Comparison of ENCODE assay signal across 1 cellular context in the genomic region with DNA sequence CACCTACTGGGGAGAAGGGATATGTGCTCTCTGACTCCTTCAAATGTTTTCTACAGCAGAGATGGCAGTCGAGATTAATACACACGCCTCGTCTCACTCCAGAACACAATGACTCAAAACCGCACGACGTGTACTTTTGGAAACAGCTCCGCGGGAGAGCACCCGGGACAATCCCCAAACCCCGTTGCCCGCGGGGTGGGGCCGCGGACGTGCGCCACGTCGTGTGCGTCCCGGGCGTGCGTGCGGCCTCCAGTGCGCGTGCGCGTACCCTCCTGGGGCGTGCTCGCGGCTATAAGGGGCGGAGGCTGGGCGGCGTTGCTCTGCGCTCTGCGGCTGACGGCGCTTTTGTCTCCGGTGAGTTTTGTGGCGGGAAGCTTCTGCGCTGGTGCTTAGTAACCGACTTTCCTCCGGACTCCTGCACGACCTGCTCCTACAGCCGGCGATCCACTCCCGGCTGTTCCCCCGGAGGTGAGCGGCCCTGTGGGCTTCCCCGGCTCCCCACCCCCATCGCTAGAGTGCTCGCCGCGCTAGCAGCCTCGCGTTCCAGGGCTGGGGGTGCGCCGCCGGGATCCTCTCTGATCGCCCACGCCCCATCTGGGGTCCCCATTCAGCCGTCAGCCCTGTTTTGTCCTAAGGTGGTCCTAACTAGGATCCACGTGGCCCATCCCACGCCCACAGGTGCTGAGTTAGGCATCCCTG.
TF ChIP-seq lines count a peak whose summit lies in the region.

A gene with protein sequence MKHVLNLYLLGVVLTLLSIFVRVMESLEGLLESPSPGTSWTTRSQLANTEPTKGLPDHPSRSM (plus strand): TSS at position 323 of the 699 bp plus-strand sequence. CDS start 1,391 bp downstream, outside the sequence.

TF ChIP-seq in HEK293, 187 proteins besides CTCF, POLR2A, EP300 and RAD21 (continued from another document and continues in another):
- TF ChIP-seq, protein P1, sequence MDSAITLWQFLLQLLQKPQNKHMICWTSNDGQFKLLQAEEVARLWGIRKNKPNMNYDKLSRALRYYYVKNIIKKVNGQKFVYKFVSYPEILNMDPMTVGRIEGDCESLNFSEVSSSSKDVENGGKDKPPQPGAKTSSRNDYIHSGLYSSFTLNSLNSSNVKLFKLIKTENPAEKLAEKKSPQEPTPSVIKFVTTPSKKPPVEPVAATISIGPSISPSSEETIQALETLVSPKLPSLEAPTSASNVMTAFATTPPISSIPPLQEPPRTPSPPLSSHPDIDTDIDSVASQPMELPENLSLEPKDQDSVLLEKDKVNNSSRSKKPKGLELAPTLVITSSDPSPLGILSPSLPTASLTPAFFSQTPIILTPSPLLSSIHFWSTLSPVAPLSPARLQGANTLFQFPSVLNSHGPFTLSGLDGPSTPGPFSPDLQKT (IDR thresholded peaks at IDR 0.05; ENCODE audit: borderline replicate concordance, low read depth, low read length): no peak
- TF ChIP-seq ZFP37 (tag by site-specific recombination; IDR thresholded peaks at IDR 0.05) (0 out of 2 replicates have a peak, but pooled peaks have one; percentile 53), MYNN (tag by site-specific recombination; IDR thresholded peaks at IDR 0.05; ENCODE audit: borderline replicate concordance) (0 out of 2 replicates have a peak, but pooled peaks have one; percentile 30), ZNF624 (tag by site-specific recombination; IDR thresholded peaks at IDR 0.05) (no peak), ZNF585B (tag by site-specific recombination; IDR thresholded peaks at IDR 0.05) (no peak), ZNF660 (tag by site-specific recombination; IDR thresholded peaks at IDR 0.05) (0 out of 2 replicates have a peak, but pooled peaks have one; percentile 50), MZF1 (tag by site-specific recombination; IDR thresholded peaks at IDR 0.05; ENCODE audit: borderline replicate concordance) (peak; percentile 91), ZNF239 (tag by site-specific recombination; IDR thresholded peaks at IDR 0.05) (no peak), ZNF341 (tag by site-specific recombination; IDR thresholded peaks at IDR 0.05; ENCODE audit: low read depth) (peak; percentile 74), ZNF776 (tag by site-specific recombination; IDR thresholded peaks at IDR 0.05; ENCODE audit: borderline replicate concordance) (peak; percentile 44; the same call in 1 of the 2 replicates), ZNF791 (tag by site-specific recombination; IDR thresholded peaks at IDR 0.05) (no peak), ZNF175 (tag by site-specific recombination; IDR thresholded peaks at IDR 0.05) (no peak), ZNF529 (tag by site-specific recombination; IDR thresholded peaks at IDR 0.05; ENCODE audit: insufficient replicate concordance) (no peak), SCRT1 (tag by site-specific recombination; IDR thresholded peaks at IDR 0.05; ENCODE audit: borderline replicate concordance) (no peak), ZNF416 (tag by site-specific recombination; IDR thresholded peaks at IDR 0.05) (no peak), ZNF626 (tag by site-specific recombination; IDR thresholded peaks at IDR 0.05) (no peak), KLF9 (tag by site-specific recombination; IDR thresholded peaks at IDR 0.05; ENCODE audit: low read depth) (peak; percentile 84), ZNF555 (tag by site-specific recombination; conservative IDR thresholded peaks at IDR 0.05) (no peak), GLI2 (tag by site-specific recombination; IDR thresholded peaks at IDR 0.05; ENCODE audit: borderline replicate concordance, low read depth) (no peak), KLF8 (tag by site-specific recombination; IDR thresholded peaks at IDR 0.05) (peak; percentile 94), ZFHX2 (tag by site-specific recombination; conservative IDR thresholded peaks at IDR 0.05) (peak; percentile 76), HOXA7 (CRISPR knock-in tag; IDR thresholded peaks at IDR 0.05; ENCODE audit: borderline replicate concordance) (no peak), ZFP69B (tag by site-specific recombination; IDR thresholded peaks at IDR 0.05) (peak; percentile 47), ZNF433 (tag by site-specific recombination; IDR thresholded peaks at IDR 0.05; ENCODE audit: low read depth) (no peak), ZNF48 (tag by site-specific recombination; IDR thresholded peaks at IDR 0.05) (no peak), ZNF248 (tag by site-specific recombination; IDR thresholded peaks at IDR 0.05) (no peak), ZSCAN16 (tag by site-specific recombination; IDR thresholded peaks at IDR 0.05) (no peak), ZNF792 (tag by site-specific recombination; IDR thresholded peaks at IDR 0.05) (no peak), ZNF10 (tag by site-specific recombination; IDR thresholded peaks at IDR 0.05) (no peak), ZNF701 (tag by site-specific recombination; IDR thresholded peaks at IDR 0.05) (no peak), ZNF768 (tag by site-specific recombination; IDR thresholded peaks at IDR 0.05) (no peak), SP2 (tag by site-specific recombination; IDR thresholded peaks at IDR 0.05) (peak; percentile 64), ZBTB20 (tag by site-specific recombination; IDR thresholded peaks at IDR 0.05) (peak; percentile 86)
- TF ChIP-seq, protein P2, sequence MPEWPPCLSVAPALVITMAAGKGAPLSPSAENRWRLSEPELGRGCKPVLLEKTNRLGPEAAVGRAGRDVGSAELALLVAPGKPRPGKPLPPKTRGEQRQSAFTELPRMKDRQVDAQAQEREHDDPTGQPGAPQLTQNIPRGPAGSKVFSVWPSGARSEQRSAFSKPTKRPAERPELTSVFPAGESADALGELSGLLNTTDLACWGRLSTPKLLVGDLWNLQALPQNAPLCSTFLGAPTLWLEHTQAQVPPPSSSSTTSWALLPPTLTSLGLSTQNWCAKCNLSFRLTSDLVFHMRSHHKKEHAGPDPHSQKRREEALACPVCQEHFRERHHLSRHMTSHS (tag by site-specific recombination; IDR thresholded peaks at IDR 0.05): no peak
- TF ChIP-seq, protein P3, sequence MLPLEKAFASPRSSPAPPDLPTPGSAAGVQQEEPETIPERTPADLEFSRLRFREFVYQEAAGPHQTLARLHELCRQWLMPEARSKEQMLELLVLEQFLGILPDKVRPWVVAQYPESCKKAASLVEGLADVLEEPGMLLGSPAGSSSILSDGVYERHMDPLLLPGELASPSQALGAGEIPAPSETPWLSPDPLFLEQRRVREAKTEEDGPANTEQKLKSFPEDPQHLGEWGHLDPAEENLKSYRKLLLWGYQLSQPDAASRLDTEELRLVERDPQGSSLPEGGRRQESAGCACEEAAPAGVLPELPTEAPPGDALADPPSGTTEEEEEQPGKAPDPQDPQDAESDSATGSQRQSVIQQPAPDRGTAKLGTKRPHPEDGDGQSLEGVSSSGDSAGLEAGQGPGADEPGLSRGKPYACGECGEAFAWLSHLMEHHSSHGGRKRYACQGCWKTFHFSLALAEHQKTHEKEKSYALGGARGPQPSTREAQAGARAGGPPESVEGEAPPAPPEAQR (tag by site-specific recombination; IDR thresholded peaks at IDR 0.05): no peak
- TF ChIP-seq, protein P4, sequence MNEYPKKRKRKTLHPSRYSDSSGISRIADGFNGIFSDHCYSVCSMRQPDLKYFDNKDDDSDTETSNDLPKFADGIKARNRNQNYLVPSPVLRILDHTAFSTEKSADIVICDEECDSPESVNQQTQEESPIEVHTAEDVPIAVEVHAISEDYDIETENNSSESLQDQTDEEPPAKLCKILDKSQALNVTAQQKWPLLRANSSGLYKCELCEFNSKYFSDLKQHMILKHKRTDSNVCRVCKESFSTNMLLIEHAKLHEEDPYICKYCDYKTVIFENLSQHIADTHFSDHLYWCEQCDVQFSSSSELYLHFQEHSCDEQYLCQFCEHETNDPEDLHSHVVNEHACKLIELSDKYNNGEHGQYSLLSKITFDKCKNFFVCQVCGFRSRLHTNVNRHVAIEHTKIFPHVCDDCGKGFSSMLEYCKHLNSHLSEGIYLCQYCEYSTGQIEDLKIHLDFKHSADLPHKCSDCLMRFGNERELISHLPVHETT (tag by site-specific recombination; IDR thresholded peaks at IDR 0.05): no peak; the same call in 1 of the 2 replicates
- TF ChIP-seq, protein P5, sequence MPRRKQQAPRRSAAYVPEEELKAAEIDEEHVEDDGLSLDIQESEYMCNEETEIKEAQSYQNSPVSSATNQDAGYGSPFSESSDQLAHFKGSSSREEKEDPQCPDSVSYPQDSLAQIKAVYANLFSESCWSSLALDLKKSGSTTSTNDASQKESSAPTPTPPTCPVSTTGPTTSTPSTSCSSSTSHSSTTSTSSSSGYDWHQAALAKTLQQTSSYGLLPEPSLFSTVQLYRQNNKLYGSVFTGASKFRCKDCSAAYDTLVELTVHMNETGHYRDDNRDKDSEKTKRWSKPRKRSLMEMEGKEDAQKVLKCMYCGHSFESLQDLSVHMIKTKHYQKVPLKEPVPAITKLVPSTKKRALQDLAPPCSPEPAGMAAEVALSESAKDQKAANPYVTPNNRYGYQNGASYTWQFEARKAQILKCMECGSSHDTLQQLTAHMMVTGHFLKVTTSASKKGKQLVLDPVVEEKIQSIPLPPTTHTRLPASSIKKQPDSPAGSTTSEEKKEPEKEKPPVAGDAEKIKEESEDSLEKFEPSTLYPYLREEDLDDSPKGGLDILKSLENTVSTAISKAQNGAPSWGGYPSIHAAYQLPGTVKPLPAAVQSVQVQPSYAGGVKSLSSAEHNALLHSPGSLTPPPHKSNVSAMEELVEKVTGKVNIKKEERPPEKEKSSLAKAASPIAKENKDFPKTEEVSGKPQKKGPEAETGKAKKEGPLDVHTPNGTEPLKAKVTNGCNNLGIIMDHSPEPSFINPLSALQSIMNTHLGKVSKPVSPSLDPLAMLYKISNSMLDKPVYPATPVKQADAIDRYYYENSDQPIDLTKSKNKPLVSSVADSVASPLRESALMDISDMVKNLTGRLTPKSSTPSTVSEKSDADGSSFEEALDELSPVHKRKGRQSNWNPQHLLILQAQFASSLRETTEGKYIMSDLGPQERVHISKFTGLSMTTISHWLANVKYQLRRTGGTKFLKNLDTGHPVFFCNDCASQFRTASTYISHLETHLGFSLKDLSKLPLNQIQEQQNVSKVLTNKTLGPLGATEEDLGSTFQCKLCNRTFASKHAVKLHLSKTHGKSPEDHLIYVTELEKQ (tag by site-specific recombination; IDR thresholded peaks at IDR 0.05; ENCODE audit: borderline replicate concordance): no peak
- TF ChIP-seq, protein P6, sequence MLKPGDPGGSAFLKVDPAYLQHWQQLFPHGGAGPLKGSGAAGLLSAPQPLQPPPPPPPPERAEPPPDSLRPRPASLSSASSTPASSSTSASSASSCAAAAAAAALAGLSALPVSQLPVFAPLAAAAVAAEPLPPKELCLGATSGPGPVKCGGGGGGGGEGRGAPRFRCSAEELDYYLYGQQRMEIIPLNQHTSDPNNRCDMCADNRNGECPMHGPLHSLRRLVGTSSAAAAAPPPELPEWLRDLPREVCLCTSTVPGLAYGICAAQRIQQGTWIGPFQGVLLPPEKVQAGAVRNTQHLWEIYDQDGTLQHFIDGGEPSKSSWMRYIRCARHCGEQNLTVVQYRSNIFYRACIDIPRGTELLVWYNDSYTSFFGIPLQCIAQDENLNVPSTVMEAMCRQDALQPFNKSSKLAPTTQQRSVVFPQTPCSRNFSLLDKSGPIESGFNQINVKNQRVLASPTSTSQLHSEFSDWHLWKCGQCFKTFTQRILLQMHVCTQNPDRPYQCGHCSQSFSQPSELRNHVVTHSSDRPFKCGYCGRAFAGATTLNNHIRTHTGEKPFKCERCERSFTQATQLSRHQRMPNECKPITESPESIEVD (tag by site-specific recombination; IDR thresholded peaks at IDR 0.05): no peak
- TF ChIP-seq, protein P7, sequence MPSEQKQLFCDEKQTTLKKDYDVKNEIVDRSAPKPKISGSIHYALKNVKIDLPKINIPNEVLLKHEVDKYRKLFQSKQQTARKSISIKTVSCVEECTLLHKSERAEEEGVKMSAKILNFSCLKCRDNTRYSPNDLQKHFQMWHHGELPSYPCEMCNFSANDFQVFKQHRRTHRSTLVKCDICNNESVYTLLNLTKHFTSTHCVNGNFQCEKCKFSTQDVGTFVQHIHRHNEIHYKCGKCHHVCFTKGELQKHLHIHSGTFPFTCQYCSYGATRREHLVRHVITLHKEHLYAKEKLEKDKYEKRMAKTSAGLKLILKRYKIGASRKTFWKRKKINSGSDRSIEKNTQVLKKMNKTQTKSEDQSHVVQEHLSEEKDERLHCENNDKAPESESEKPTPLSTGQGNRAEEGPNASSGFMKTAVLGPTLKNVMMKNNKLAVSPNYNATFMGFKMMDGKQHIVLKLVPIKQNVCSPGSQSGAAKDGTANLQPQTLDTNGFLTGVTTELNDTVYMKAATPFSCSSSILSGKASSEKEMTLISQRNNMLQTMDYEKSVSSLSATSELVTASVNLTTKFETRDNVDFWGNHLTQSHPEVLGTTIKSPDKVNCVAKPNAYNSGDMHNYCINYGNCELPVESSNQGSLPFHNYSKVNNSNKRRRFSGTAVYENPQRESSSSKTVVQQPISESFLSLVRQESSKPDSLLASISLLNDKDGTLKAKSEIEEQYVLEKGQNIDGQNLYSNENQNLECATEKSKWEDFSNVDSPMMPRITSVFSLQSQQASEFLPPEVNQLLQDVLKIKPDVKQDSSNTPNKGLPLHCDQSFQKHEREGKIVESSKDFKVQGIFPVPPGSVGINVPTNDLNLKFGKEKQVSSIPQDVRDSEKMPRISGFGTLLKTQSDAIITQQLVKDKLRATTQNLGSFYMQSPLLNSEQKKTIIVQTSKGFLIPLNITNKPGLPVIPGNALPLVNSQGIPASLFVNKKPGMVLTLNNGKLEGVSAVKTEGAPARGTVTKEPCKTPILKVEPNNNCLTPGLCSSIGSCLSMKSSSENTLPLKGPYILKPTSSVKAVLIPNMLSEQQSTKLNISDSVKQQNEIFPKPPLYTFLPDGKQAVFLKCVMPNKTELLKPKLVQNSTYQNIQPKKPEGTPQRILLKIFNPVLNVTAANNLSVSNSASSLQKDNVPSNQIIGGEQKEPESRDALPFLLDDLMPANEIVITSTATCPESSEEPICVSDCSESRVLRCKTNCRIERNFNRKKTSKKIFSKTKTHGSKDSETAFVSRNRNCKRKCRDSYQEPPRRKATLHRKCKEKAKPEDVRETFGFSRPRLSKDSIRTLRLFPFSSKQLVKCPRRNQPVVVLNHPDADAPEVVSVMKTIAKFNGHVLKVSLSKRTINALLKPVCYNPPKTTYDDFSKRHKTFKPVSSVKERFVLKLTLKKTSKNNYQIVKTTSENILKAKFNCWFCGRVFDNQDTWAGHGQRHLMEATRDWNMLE (tag by site-specific recombination; conservative IDR thresholded peaks at IDR 0.05; ENCODE audit: low read depth): 0 out of 2 replicates have a peak, but pooled peaks have one; percentile 27
- TF ChIP-seq, protein P8, sequence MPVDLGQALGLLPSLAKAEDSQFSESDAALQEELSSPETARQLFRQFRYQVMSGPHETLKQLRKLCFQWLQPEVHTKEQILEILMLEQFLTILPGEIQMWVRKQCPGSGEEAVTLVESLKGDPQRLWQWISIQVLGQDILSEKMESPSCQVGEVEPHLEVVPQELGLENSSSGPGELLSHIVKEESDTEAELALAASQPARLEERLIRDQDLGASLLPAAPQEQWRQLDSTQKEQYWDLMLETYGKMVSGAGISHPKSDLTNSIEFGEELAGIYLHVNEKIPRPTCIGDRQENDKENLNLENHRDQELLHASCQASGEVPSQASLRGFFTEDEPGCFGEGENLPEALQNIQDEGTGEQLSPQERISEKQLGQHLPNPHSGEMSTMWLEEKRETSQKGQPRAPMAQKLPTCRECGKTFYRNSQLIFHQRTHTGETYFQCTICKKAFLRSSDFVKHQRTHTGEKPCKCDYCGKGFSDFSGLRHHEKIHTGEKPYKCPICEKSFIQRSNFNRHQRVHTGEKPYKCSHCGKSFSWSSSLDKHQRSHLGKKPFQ (tag by site-specific recombination; IDR thresholded peaks at IDR 0.05): no peak
